Comparison of ENCODE assay signal across 2 cellular contexts in the genomic region with DNA sequence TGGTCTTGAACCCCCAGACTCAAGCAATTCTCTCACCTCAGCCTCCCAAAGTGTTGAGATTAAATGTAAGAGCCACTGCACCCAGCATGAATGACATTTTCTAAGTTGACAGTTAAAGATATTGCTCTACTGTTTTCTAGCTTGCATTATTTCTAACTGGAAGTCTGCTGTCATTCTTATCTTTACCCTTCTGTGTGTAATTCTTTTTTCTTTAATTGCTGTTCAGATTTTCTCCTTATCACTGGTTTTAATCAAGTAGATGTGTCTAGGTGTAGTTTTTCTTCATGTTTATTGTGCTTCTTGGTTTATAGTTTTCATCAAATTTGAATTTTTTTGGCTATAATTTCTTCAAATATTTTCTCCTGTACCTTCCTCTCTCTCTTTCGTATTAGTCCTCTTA.
TF ChIP-seq lines count a peak whose summit lies in the region.

No MANE protein-coding gene starts in this region.

TF ChIP-seq in HEK293, 187 proteins besides CTCF, POLR2A, EP300 and RAD21:
- TF ChIP-seq ZNF510 (tag by site-specific recombination; IDR thresholded peaks at IDR 0.05; ENCODE audit: insufficient replicate concordance) (no peak), SETDB1 (IDR thresholded peaks at IDR 0.05; ENCODE audit: insufficient read length, low read length) (peak; percentile 73)

TF ChIP-seq in K562, 482 proteins besides CTCF, POLR2A, EP300 and RAD21:
- peak; percentile 48; the same call in 1 of the 2 replicates for TF ChIP-seq CBX5 (IDR thresholded peaks at IDR 0.05; ENCODE audit: borderline replicate concordance, low read depth)
- no peak for TF ChIP-seq SIX5 (IDR thresholded peaks at IDR 0.05; ENCODE audit: borderline replicate concordance in 1 of 2, insufficient read depth in 1 of 2, low read depth in 1 of 2, low read length in 2 of 2)
- TF ChIP-seq TRIM24 (IDR thresholded peaks at IDR 0.05): peak; percentile 9 to 51; a peak in 1 of 4 replicates
- TF ChIP-seq ZNF133 (CRISPR knock-in tag; IDR thresholded peaks at IDR 0.05): no peak
- peak in 1 of 2 experiments; percentile 74; a peak in 1 of 3 replicates for TF ChIP-seq CBX3 (IDR thresholded peaks at IDR 0.05; ENCODE audit: borderline replicate concordance in 1 of 2, low read length in 2 of 2)
- TF ChIP-seq ZNF121 (CRISPR knock-in tag; conservative IDR thresholded peaks at IDR 0.05): peak; percentile 57
- TF ChIP-seq, protein P1, sequence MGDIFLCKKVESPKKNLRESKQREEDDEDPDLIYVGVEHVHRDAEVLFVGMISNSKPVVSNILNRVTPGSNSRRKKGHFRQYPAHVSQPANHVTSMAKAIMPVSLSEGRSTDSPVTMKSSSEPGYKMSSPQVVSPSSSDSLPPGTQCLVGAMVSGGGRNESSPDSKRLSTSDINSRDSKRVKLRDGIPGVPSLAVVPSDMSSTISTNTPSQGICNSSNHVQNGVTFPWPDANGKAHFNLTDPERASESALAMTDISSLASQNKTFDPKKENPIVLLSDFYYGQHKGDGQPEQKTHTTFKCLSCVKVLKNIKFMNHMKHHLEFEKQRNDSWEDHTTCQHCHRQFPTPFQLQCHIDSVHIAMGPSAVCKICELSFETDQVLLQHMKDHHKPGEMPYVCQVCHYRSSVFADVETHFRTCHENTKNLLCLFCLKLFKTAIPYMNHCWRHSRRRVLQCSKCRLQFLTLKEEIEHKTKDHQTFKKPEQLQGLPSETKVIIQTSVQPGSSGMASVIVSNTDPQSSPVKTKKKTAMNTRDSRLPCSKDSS (IDR thresholded peaks at IDR 0.05; ENCODE audit: low read depth, partially characterized antibody): peak; percentile 76
- TF ChIP-seq TRIM28 (IDR thresholded peaks at IDR 0.05): peak; percentile 93
TF ChIP-seq in K562: peak in this region for 6.
